Comparison of ENCODE assay signal across 23 cellular contexts in the genomic region with DNA sequence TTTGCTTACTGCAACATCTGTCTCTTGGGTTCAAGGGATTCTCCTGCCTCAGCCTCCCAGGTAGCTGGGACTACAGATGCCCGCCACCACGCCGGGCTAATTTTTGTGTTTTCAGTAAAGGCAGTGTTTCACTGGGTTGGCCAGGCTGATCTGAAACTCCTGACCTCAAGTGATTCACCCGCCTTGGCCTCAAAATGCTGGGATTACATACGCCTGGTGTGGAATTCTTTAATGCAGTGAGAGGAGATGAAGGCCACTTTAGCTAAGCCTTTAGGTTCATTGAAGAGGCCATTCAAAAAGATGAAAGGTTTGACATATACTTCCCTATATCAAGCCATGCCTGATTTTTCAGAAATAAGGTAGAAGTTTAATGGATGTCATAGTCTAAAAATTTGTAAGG.
"Had no signal": no experiment of that assay in that cellular context is flagged by ENCODE, and none has a peak within 500 bp of the region (broad histone marks: within the 10 kb centered on the region; RNA-seq: fewer than 3 reads in every experiment).

No MANE protein-coding gene starts in this region.

- H3K4me2 ChIP-seq: hepatocyte had no signal

- H3K4me3 ChIP-seq: hepatocyte, lung, mucosa of descending colon, psoas muscle, testis, tibial nerve, upper lobe of right lung, vagina had no signal

- DNase-seq: dermis blood vessel endothelial cell; erythroblast; foreskin keratinocyte; head of caudate nucleus; kidney; left colon; left ventricle myocardium superior; mesenchymal stem cell; mucosa of descending colon; naive thymus-derived CD8-positive, alpha-beta T cell; psoas muscle; stimulated activated CD4-positive, alpha-beta T cell treated with anti-CD3 and anti-CD28 coated beads, Interleukin-2, amount 100 ng/mL, for 24 hours; stimulated activated CD4-positive, alpha-beta T cell treated with anti-CD3 and anti-CD28 coated beads, Interleukin-4, amount 100 ng/mL, for 4 hours; stimulated activated naive B cell treated with anti-CD40 and anti-IgM and Interleukin-4, amounts not matched to agents 10 μg/mL and 1 μg/mL and 100 μg/mL, for 72 hours; stimulated activated naive CD8-positive, alpha-beta T cell treated with anti-CD3 and anti-CD28 coated beads, Interleukin-15, amount 100 ng/mL, for 72 hours; testis; upper lobe of right lung had no signal

- H3K9me3 Mint-ChIP-seq: naive thymus-derived CD8-positive, alpha-beta T cell; stimulated activated naive CD8-positive, alpha-beta T cell treated with anti-CD3 and anti-CD28 coated beads, Interleukin-15, amount 100 ng/mL, for 72 hours had no signal

- H3K4me3 Mint-ChIP-seq: naive thymus-derived CD8-positive, alpha-beta T cell; stimulated activated naive B cell treated with anti-CD40 and anti-IgM and Interleukin-4, amounts not matched to agents 10 μg/mL and 1 μg/mL and 100 μg/mL, for 72 hours; stimulated activated naive CD8-positive, alpha-beta T cell treated with anti-CD3 and anti-CD28 coated beads, Interleukin-15, amount 100 ng/mL, for 72 hours had no signal

- H3K27ac Mint-ChIP-seq: naive thymus-derived CD8-positive, alpha-beta T cell; stimulated activated naive B cell treated with anti-CD40 and anti-IgM and Interleukin-4, amounts not matched to agents 10 μg/mL and 1 μg/mL and 100 μg/mL, for 72 hours had no signal

- ATAC-seq: foreskin keratinocyte; left colon; left ventricle myocardium superior; mucosa of descending colon; naive thymus-derived CD8-positive, alpha-beta T cell; psoas muscle; sciatic nerve; stimulated activated naive B cell treated with anti-CD40 and anti-IgM and Interleukin-4, amounts not matched to agents 10 μg/mL and 1 μg/mL and 100 μg/mL, for 72 hours; stimulated activated naive CD8-positive, alpha-beta T cell treated with anti-CD3 and anti-CD28 coated beads, Interleukin-15, amount 100 ng/mL, for 72 hours; upper lobe of right lung had no signal

- H3K27ac ChIP-seq: foreskin keratinocyte, hepatocyte, neutrophil, psoas muscle, testis, tibial nerve, upper lobe of right lung, vagina had no signal

- H3K27me3 ChIP-seq: foreskin keratinocyte, hepatocyte, neutrophil, testis, tibial nerve, upper lobe of right lung, vagina had no signal

- H3K9me3 ChIP-seq: mucosa of descending colon, neutrophil, psoas muscle, testis, upper lobe of right lung, vagina had no signal

- H3K4me1 ChIP-seq: foreskin keratinocyte, psoas muscle, testis, tibial nerve, upper lobe of right lung, vagina had no signal

- H3K79me2 ChIP-seq: hepatocyte had no signal

- H3K36me3 ChIP-seq: neutrophil, tibial nerve, upper lobe of right lung, vagina had no signal

- H2AFZ ChIP-seq: hepatocyte had no signal

- H3K4me1 Mint-ChIP-seq: stimulated activated naive CD8-positive, alpha-beta T cell treated with anti-CD3 and anti-CD28 coated beads, Interleukin-15, amount 100 ng/mL, for 72 hours had no signal

- H3K36me3 Mint-ChIP-seq: naive thymus-derived CD8-positive, alpha-beta T cell; stimulated activated naive B cell treated with anti-CD40 and anti-IgM and Interleukin-4, amounts not matched to agents 10 μg/mL and 1 μg/mL and 100 μg/mL, for 72 hours had no signal

- H3K27me3 Mint-ChIP-seq: naive thymus-derived CD8-positive, alpha-beta T cell; stimulated activated naive B cell treated with anti-CD40 and anti-IgM and Interleukin-4, amounts not matched to agents 10 μg/mL and 1 μg/mL and 100 μg/mL, for 72 hours; stimulated activated naive CD8-positive, alpha-beta T cell treated with anti-CD3 and anti-CD28 coated beads, Interleukin-15, amount 100 ng/mL, for 72 hours had no signal
